In the genomic region with DNA sequence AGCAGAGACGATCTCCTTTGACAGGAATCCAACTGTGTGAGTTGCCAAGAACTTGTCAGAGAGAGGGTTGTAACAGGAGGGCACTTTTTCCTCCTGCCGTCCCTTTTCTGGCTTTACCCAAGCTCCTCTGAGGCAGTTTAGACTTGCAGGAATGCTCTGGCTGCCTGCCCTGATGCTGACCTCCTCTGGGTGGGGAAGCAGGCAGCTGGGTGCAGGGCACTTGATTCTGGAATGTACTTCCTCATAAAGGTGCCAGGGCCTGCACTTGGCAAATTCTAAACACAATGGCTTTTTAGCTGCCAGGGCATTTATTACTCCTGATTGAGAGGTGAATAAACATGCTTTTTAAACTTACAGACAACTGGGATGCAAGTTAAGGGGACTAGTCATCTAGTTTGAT, we compare ENCODE assay signal across 10 cellular contexts.
DNase-seq lines count a peak whose midpoint lies in the region; ATAC-seq, FAIRE-seq and TF ChIP-seq lines count a peak whose summit lies in the region.
"Had no signal": no experiment of that assay in that cellular context is flagged by ENCODE, and none has a peak within 500 bp of the region (broad histone marks: within the 10 kb centered on the region; RNA-seq: fewer than 3 reads in every experiment).

No MANE protein-coding gene starts in this region.

- DNase-seq in Calu3 (peak; percentile 96), NCI-H226 (peak; percentile 96), endothelial cell of umbilical vein (ENCODE audit: low read depth, low spot score) (peak; percentile 69), mesothelial cell of epicardium (ENCODE audit: low spot score in 2 of 2, unreplicated experiment in 2 of 2) (peak; percentile 35 to 68), GM19239 (ENCODE audit: insufficient read length, low spot score) (no peak)
- no peak for DNase-seq in activated CD8-positive, alpha-beta T cell treated with anti-CD3 and anti-CD28 coated beads for 36 hours
- DNase-seq: effector CD4-positive, alpha-beta T cell; T-helper 2 cell had no signal

- FAIRE-seq in endothelial cell of umbilical vein (lab: Jason Lieb, UNC) (peak; percentile 44), GM19239 (lab: Jason Lieb, UNC) (no peak)

- H3K27me3 Mint-ChIP-seq in Calu3 (ENCODE audit: unreplicated experiment) (no peaks in the 10 kb centered on the region), mesothelial cell of epicardium (ENCODE audit: low read depth) (no peaks in the 10 kb centered on the region)
- peaks cover 2% of the 10 kb centered on the region for H3K27me3 Mint-ChIP-seq in activated CD8-positive, alpha-beta T cell treated with anti-CD3 and anti-CD28 coated beads for 36 hours

- H3K27ac ChIP-seq in endothelial cell of umbilical vein (ENCODE audit: insufficient read depth, low read depth, low read length) = no peak overlapping the region

- dilution Hi-C loops in endothelial cell of umbilical vein (cut with MboI; ENCODE audit: extremely low pct_ligation_motif_present, low sequenced_read_pairs) = no loop called here

- H3K27ac Mint-ChIP-seq in Calu3 (ENCODE audit: unreplicated experiment) = no peak overlapping the region
- no peak overlapping the region for H3K27ac Mint-ChIP-seq in mesothelial cell of epicardium
- no peak overlapping the region for H3K27ac Mint-ChIP-seq in activated CD8-positive, alpha-beta T cell treated with anti-CD3 and anti-CD28 coated beads for 36 hours

- H3K79me2 ChIP-seq in endothelial cell of umbilical vein (ENCODE audit: control insufficient read depth, insufficient read depth, low read length) = no peaks in the 10 kb centered on the region

- intact Hi-C loops in Calu3 (cut with micrococcal nuclease; ENCODE audit: unreplicated experiment) = loop anchor here (5.0 kb wide), 3 partner anchors 89 to 189 kb away; partner anchors contain the start of gene EPB41L4A
- intact Hi-C loops in endothelial cell of umbilical vein (cut with micrococcal nuclease) = no loop called here
- intact Hi-C loops in activated CD8-positive, alpha-beta T cell treated with anti-CD3 and anti-CD28 coated beads for 36 hours (cut with micrococcal nuclease) = no loop called here

- H3K4me3 Mint-ChIP-seq in Calu3 (ENCODE audit: low read depth, unreplicated experiment) (peak overlapping the region; percentile 67), mesothelial cell of epicardium (peak overlapping the region; percentile 5)
- no peak overlapping the region for H3K4me3 Mint-ChIP-seq in activated CD8-positive, alpha-beta T cell treated with anti-CD3 and anti-CD28 coated beads for 36 hours

- peaks cover 5% of the 10 kb centered on the region for H3K4me1 ChIP-seq in endothelial cell of umbilical vein (ENCODE audit: control insufficient read depth, extremely low read depth, insufficient read depth, low read length)

- no peak overlapping the region for H3K4me2 ChIP-seq in endothelial cell of umbilical vein (ENCODE audit: insufficient read depth, low read length)

- H3K4me3 ChIP-seq in endothelial cell of umbilical vein (replicated peaks in 1 of 3; ENCODE audit: insufficient read depth in 1 of 3, low read depth in 1 of 3, low read length in 3 of 3) = no peak overlapping the region

- no peak overlapping the region for H2AFZ ChIP-seq in endothelial cell of umbilical vein (ENCODE audit: low read depth, low read length)

- POLR2A ChIA-PET in endothelial cell of umbilical vein (lab: Charles Lee) = no interaction called here
- POLR2A ChIA-PET in activated CD8-positive, alpha-beta T cell treated with anti-CD3 and anti-CD28 coated beads for 36 hours (lab: Charles Lee) = no interaction called here

- no peak for TF ChIP-seq CTCF in Calu3 (IDR thresholded peaks at IDR 0.05; ENCODE audit: unreplicated experiment)
- TF ChIP-seq CTCF in endothelial cell of umbilical vein (IDR thresholded peaks at IDR 0.05; ENCODE audit: extremely low read depth in 1 of 2, insufficient read depth in 1 of 2, low read depth in 1 of 2, low read length in 2 of 2) = no peak
- TF ChIP-seq CTCF in mesothelial cell of epicardium (IDR thresholded peaks at IDR 0.05; ENCODE audit: unreplicated experiment) = no peak
- no peak for TF ChIP-seq CTCF in activated CD8-positive, alpha-beta T cell treated with anti-CD3 and anti-CD28 coated beads for 36 hours (IDR thresholded peaks at IDR 0.05)

- H3K36me3 Mint-ChIP-seq in Calu3 (ENCODE audit: insufficient read depth, unreplicated experiment) (peaks cover 13% of the 10 kb centered on the region), mesothelial cell of epicardium (peaks cover 7% of the 10 kb centered on the region)
- no peaks in the 10 kb centered on the region for H3K36me3 Mint-ChIP-seq in activated CD8-positive, alpha-beta T cell treated with anti-CD3 and anti-CD28 coated beads for 36 hours (ENCODE audit: low read depth)

- BruUV-seq in Calu3 (replicated peaks; lab: Mats Ljungman, UMichigan) (no TSS peak), endothelial cell of umbilical vein (replicated peaks; lab: Mats Ljungman, UMichigan) (no TSS peak)

- no peaks in the 10 kb centered on the region for H3K27me3 ChIP-seq in endothelial cell of umbilical vein (ENCODE audit: control insufficient read depth in 2 of 2, insufficient read depth in 2 of 2, low read length in 2 of 2)

- H3K9me3 ChIP-seq in endothelial cell of umbilical vein (replicated peaks; ENCODE audit: control insufficient read depth, insufficient read depth, low read length) = no peaks in the 10 kb centered on the region

- H3K36me3 ChIP-seq in endothelial cell of umbilical vein (ENCODE audit: control insufficient read depth in 2 of 2, extremely low read depth in 1 of 2, insufficient read depth in 2 of 2, low read length in 2 of 2) = no peaks in the 10 kb centered on the region

- CTCF ChIA-PET in Calu3 (lab: Charles Lee) = interaction anchor here (1.0 to 3.5 kb wide), 3 partner anchors 16 to 191 kb away, joined by 3 to 24 read pairs (median 3); partner anchors contain the start of gene EPB41L4A
- CTCF ChIA-PET in endothelial cell of umbilical vein (lab: Charles Lee) = interaction anchor here (1.0 to 2.6 kb wide), 5 partner anchors 9 to 191 kb away, joined by 3 to 27 read pairs (median 3); partner anchors contain the start of gene EPB41L4A
- CTCF ChIA-PET in activated CD8-positive, alpha-beta T cell treated with anti-CD3 and anti-CD28 coated beads for 36 hours (lab: Charles Lee) = no interaction called here

- no peaks in the 10 kb centered on the region for H3K9me3 Mint-ChIP-seq in Calu3 (ENCODE audit: low read depth, unreplicated experiment)
- H3K9me3 Mint-ChIP-seq in mesothelial cell of epicardium = no peaks in the 10 kb centered on the region
- no peaks in the 10 kb centered on the region for H3K9me3 Mint-ChIP-seq in activated CD8-positive, alpha-beta T cell treated with anti-CD3 and anti-CD28 coated beads for 36 hours

- H3K4me1 Mint-ChIP-seq in Calu3 (ENCODE audit: low read depth, unreplicated experiment) = peaks cover 28% of the 10 kb centered on the region
- peaks cover 13% of the 10 kb centered on the region for H3K4me1 Mint-ChIP-seq in mesothelial cell of epicardium
- H3K4me1 Mint-ChIP-seq in activated CD8-positive, alpha-beta T cell treated with anti-CD3 and anti-CD28 coated beads for 36 hours (ENCODE audit: low read depth) = no peaks in the 10 kb centered on the region

- ATAC-seq in HG03457 (IDR thresholded peaks at IDR 0.05; ENCODE audit: unreplicated experiment) (no peak), GM18517 (IDR thresholded peaks at IDR 0.05; ENCODE audit: unreplicated experiment) (no peak)
- ATAC-seq in activated CD8-positive, alpha-beta T cell treated with anti-CD3 and anti-CD28 coated beads for 36 hours = no peak

- H3K9ac ChIP-seq in endothelial cell of umbilical vein (replicated peaks; ENCODE audit: extremely low read depth, insufficient read depth, low read length) = no peak overlapping the region

- no peak for TF ChIP-seq POLR2A in endothelial cell of umbilical vein (IDR thresholded peaks at IDR 0.05; ENCODE audit: low read depth, low read length)

- no peaks in the 10 kb centered on the region for H3K9me1 ChIP-seq in endothelial cell of umbilical vein (replicated peaks; ENCODE audit: control insufficient read depth, extremely low read depth, insufficient read depth, low read length)

- H4K20me1 ChIP-seq in endothelial cell of umbilical vein (replicated peaks; ENCODE audit: control insufficient read depth, extremely low read depth, insufficient read depth, low read length) = no peaks in the 10 kb centered on the region

TF ChIP-seq in endothelial cell of umbilical vein, 7 proteins besides CTCF, POLR2A, EP300 and RAD21:
- TF ChIP-seq EZH2 (IDR thresholded peaks at IDR 0.05; ENCODE audit: borderline replicate concordance, low read depth, low read length, severe bottlenecking) = no peak
- TF ChIP-seq, protein P1, sequence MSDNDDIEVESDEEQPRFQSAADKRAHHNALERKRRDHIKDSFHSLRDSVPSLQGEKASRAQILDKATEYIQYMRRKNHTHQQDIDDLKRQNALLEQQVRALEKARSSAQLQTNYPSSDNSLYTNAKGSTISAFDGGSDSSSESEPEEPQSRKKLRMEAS (IDR thresholded peaks at IDR 0.05; ENCODE audit: insufficient read depth, insufficient read length) = no peak
- TF ChIP-seq JUN (IDR thresholded peaks at IDR 0.05; ENCODE audit: borderline replicate concordance, insufficient read depth, insufficient read length, low read depth) = no peak
- no peak for TF ChIP-seq MYC (IDR thresholded peaks at IDR 0.05; ENCODE audit: low read depth, low read length)
- no peak for TF ChIP-seq FOS (IDR thresholded peaks at IDR 0.05; ENCODE audit: borderline replicate concordance, insufficient read depth, low read length)
- no peak for TF ChIP-seq POLR2AphosphoS5 (IDR thresholded peaks at IDR 0.05; ENCODE audit: insufficient read depth, low read depth, low read length)
- no peak for TF ChIP-seq GATA2 (IDR thresholded peaks at IDR 0.05; ENCODE audit: insufficient read depth, insufficient read length, low read depth, low read length)

Comparison
In these comparisons a context has a peak if more than half of its experiments do, and no peak if none do; other contexts are left out.
1. DNase-seq: peak in Calu3 (single experiment), NCI-H226 (single experiment), endothelial cell of umbilical vein (single experiment) and mesothelial cell of epicardium (2 of 2); none in GM19239 (single experiment) and activated CD8-positive, alpha-beta T cell treated with anti-CD3 and anti-CD28 coated beads for 36 hours (single experiment).